Comparison of ENCODE assay signal across 1 cellular context in genomic region chr9:75156838-75157237, GRCh38.
TF ChIP-seq lines count a peak whose summit lies in the region.

No MANE protein-coding gene starts in this region.

TF ChIP-seq in H1, 55 proteins besides CTCF, POLR2A, EP300 and RAD21:
- TF ChIP-seq USF2 (IDR thresholded peaks at IDR 0.05; ENCODE audit: low read length): no peak
- no peak for TF ChIP-seq HDAC2 (IDR thresholded peaks at IDR 0.05; ENCODE audit: borderline replicate concordance in 1 of 2, low read depth in 2 of 2, low read length in 2 of 2)
- no peak for TF ChIP-seq POU5F1 (IDR thresholded peaks at IDR 0.05; ENCODE audit: low read depth, low read length)
- no peak for TF ChIP-seq SP2 (IDR thresholded peaks at IDR 0.05; ENCODE audit: low read length)
- TF ChIP-seq CBX5 (IDR thresholded peaks at IDR 0.05; ENCODE audit: low read depth, low read length): no peak
- TF ChIP-seq, protein P1, sequence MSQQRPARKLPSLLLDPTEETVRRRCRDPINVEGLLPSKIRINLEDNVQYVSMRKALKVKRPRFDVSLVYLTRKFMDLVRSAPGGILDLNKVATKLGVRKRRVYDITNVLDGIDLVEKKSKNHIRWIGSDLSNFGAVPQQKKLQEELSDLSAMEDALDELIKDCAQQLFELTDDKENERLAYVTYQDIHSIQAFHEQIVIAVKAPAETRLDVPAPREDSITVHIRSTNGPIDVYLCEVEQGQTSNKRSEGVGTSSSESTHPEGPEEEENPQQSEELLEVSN (IDR thresholded peaks at IDR 0.05): no peak
- no peak for TF ChIP-seq BACH1 (IDR thresholded peaks at IDR 0.05; ENCODE audit: low read length)
- TF ChIP-seq RXRA (IDR thresholded peaks at IDR 0.05; ENCODE audit: insufficient read depth, low read depth, low read length): no peak
- no peak for TF ChIP-seq CHD1 (IDR thresholded peaks at IDR 0.05; ENCODE audit: low read depth, low read length)
- TF ChIP-seq SIN3A (conservative IDR thresholded peaks at IDR 0.05 in 1 of 2, IDR thresholded peaks at IDR 0.05 in 1 of 2; ENCODE audit: low read depth in 1 of 2, low read length in 2 of 2): no peak
- TF ChIP-seq EZH2 (IDR thresholded peaks at IDR 0.05; ENCODE audit: low read depth, low read length, severe bottlenecking): no peak
